8 cellular contexts compared by ENCODE assay signal in the genomic region with DNA sequence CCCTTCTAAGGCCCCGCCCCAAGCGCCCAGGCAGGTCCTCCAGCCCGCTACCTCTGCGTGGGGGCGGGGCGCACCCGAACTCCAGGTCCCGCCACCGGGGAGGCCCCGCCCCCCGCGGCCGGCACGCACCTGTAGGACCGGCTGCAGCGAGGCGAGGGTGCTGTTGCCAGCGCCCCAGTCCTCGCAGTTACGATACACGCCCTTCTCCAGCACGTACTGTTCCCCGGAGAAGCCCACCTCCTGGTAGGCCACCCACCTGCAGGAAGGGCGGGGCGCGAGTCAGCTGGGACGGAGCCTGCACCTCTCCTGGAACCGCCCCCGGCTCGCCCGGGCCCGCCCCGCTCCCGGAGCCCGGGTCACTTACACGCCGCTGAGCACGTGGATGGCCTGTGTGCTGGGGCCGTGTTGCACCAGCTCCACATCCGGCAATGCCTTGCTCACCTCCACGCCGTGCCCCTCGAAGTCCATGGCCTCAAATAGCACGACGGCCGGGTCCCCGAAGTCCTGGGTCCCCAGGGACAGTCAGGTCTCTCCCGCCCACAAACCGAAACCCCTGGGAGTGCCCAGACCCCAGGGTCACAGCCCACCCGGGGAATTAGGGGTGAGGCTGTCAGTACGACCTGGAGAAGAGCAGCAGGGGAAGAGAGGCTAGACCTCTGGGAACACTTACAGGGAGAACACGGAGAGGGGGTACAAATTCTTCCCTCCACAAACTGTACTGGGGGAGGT. TPM values are rescaled to one million over a fixed set of nuclear protein-coding genes. Genes with fewer than 3 reads are reported as not detected.
DNase-seq lines count a peak whose midpoint lies in the region; ATAC-seq, FAIRE-seq and TF ChIP-seq lines count a peak whose summit lies in the region.

No MANE protein-coding gene starts in this region.

- no peak for TF ChIP-seq POLR2A in transverse colon (IDR thresholded peaks at IDR 0.05)

- intact Hi-C loops in pancreas (cut with DNase I) (no loop called here), transverse colon (cut with DNase I; ENCODE audit: low total_unique reads) (no loop called here)

- TF ChIP-seq CTCF in GM10248 (IDR thresholded peaks at IDR 0.05; ENCODE audit: control extremely low read depth, extremely low read depth, low read depth, missing control alignments) (no peak), fibroblast of villous mesenchyme (IDR thresholded peaks at IDR 0.05; ENCODE audit: insufficient read depth, low read depth, low read length) (no peak), pancreas (IDR thresholded peaks at IDR 0.05) (no peak), transverse colon (IDR thresholded peaks at IDR 0.05) (no peak)

- H3K9me3 ChIP-seq in pancreas, result no peaks in the 10 kb centered on the region
- H3K9me3 ChIP-seq in transverse colon, result no peaks in the 10 kb centered on the region

- POLR2A ChIA-PET in GM10248 (lab: Yijun Ruan, JAX), result no interaction called here

- no peak overlapping the region for H3K27ac ChIP-seq in pancreas
- peak overlapping the region in 3 of 4 donors; percentile 28 to 70 (median 51) for H3K27ac ChIP-seq in transverse colon

- peak; percentile 18 for TF ChIP-seq EP300 in transverse colon (IDR thresholded peaks at IDR 0.05; ENCODE audit: low read depth)

- no peaks in the 10 kb centered on the region for H3K9me3 Mint-ChIP-seq in activated T-cell treated with anti-CD3 and anti-CD28 coated beads, Interleukin-2, amount 50 U/mL, for 72 hours

- CTCF ChIA-PET in GM10248 (lab: Yijun Ruan, JAX), result interaction anchor here (1.5 to 1.8 kb wide), 2 partner anchors 52 to 103 kb away, joined by 5 read pairs; a partner anchor contains a TSS

- H3K27me3 ChIP-seq in pancreas, result no peaks in the 10 kb centered on the region
- peaks cover 41% of the 10 kb centered on the region for H3K27me3 ChIP-seq in transverse colon

- H3K4me1 ChIP-seq in pancreas, result no peaks in the 10 kb centered on the region
- peaks cover 0 to 21% (median 11%) of the 10 kb centered on the region in 4 donors for H3K4me1 ChIP-seq in transverse colon

- H3K36me3 ChIP-seq in pancreas (no peaks in the 10 kb centered on the region), transverse colon (no peaks in the 10 kb centered on the region)

- peak; percentile 91 for DNase-seq in GM10248 (ENCODE audit: extremely low spot score)
- DNase-seq in NOMO-1 (lab: John Stamatoyannopoulos, UW; ENCODE audit: unreplicated experiment in 2 of 2), result peak; percentile 50 to 73
- peak; percentile 83 to 84 for DNase-seq in activated T-cell treated with anti-CD3 and anti-CD28 coated beads, Interleukin-2, amount 50 U/mL, for 72 hours
- peak; percentile 21 for DNase-seq in fibroblast of villous mesenchyme (ENCODE audit: low read depth)
- peak; percentile 90 to 97 (median 94) for DNase-seq in pancreas
- peak; percentile 96 for DNase-seq in transverse colon
- DNase-seq in SKM-1 (lab: John Stamatoyannopoulos, UW; ENCODE audit: unreplicated experiment), result no peak

- 12 to 13% methylated on average over 45 to 52 of the region's 52 CpGs for WGBS in pancreas, 2 donors
- 12% methylated on average over 48 of the region's 52 CpGs; no CpG with 5 or more reads in 1 of the 2 donors for WGBS in transverse colon (ENCODE audit: low coverage in 1 of 2), 2 donors

- ATAC-seq in HG03439 (IDR thresholded peaks at IDR 0.05; ENCODE audit: unreplicated experiment) (peak; percentile 66), pancreas (peak; percentile 97 to 99 (median 99))
- ATAC-seq in activated T-cell treated with anti-CD3 and anti-CD28 coated beads, Interleukin-2, amount 50 U/mL, for 72 hours (replicated peaks in 1 of 2), result peak; percentile 93 to 96

- no peaks in the 10 kb centered on the region for H3K36me3 Mint-ChIP-seq in activated T-cell treated with anti-CD3 and anti-CD28 coated beads, Interleukin-2, amount 50 U/mL, for 72 hours (ENCODE audit: insufficient read depth in 2 of 2)

- H3K27ac Mint-ChIP-seq in activated T-cell treated with anti-CD3 and anti-CD28 coated beads, Interleukin-2, amount 50 U/mL, for 72 hours, result no peak overlapping the region

- no peak for FAIRE-seq in pancreas (lab: Jason Lieb, UNC)

- in situ Hi-C loops in transverse colon (cut with MboI; ENCODE audit: low pct_ligation_motif_present in 1 of 4, low pct_unique_long_range_greater_than_20kb in 1 of 4, low sequenced_read_pairs in 3 of 4), result no loop called here

- peak overlapping the region; percentile 92 to 96 for H3K4me3 Mint-ChIP-seq in activated T-cell treated with anti-CD3 and anti-CD28 coated beads, Interleukin-2, amount 50 U/mL, for 72 hours

- H3K27me3 Mint-ChIP-seq in activated T-cell treated with anti-CD3 and anti-CD28 coated beads, Interleukin-2, amount 50 U/mL, for 72 hours (ENCODE audit: low read depth), result peaks cover 6% of the 10 kb centered on the region

- H3K4me1 Mint-ChIP-seq in activated T-cell treated with anti-CD3 and anti-CD28 coated beads, Interleukin-2, amount 50 U/mL, for 72 hours (ENCODE audit: low read depth), result peaks cover 7% of the 10 kb centered on the region

- H3K4me3 ChIP-seq in fibroblast of villous mesenchyme (ENCODE audit: low read depth, low read length), result peak overlapping the region; percentile 69
- peak overlapping the region; percentile 22 to 61 (median 54) for H3K4me3 ChIP-seq in pancreas
- peak overlapping the region; percentile 22 to 57 (median 34) for H3K4me3 ChIP-seq in transverse colon

RNA-seq across cellular contexts. Expression of a gene that starts 17.3 kb away (rescaled TPM):
- 1 to 10 TPM; 1.6 to 2.3 TPM for total RNA-seq in activated T-cell treated with anti-CD3 and anti-CD28 coated beads, Interleukin-2, amount 50 U/mL, for 72 hours
- total RNA-seq in fibroblast of villous mesenchyme, result not detected in 2 replicates
- 1 to 10 TPM in 1 of 6 donors, under 1 TPM in 5; 0.12 to 1.3 (median 0.38) TPM for total RNA-seq in pancreas
- 1 to 10 TPM in 1 of 2 donors, under 1 TPM in 1; 0.73 to 2.0 TPM for polyA plus RNA-seq in pancreas
- total RNA-seq in transverse colon, result 10 to 100 TPM in 3 of 4 donors, 1 to 10 TPM in 1; 2.8 to 41.9 (median 22.3) TPM

RNA-seq across cellular contexts. Expression of a gene that starts 18.9 kb away (rescaled TPM):
- 100 to 1,000 TPM; 213 to 245 TPM for total RNA-seq in activated T-cell treated with anti-CD3 and anti-CD28 coated beads, Interleukin-2, amount 50 U/mL, for 72 hours
- not detected in 2 replicates for total RNA-seq in fibroblast of villous mesenchyme
- 10 to 100 TPM in 1 of 6 donors, 1 to 10 TPM in 4, under 1 TPM in 1; 0.98 to 13.0 (median 2.5) TPM for total RNA-seq in pancreas
- polyA plus RNA-seq in pancreas, result 1 to 10 TPM; 4.0 to 4.3 TPM
- total RNA-seq in transverse colon, result 10 to 100 TPM in 2 of 4 donors, 1 to 10 TPM in 1, not detected in 1; 5.3 to 56.1 (median 21.1) TPM

RNA-seq across cellular contexts. Expression of a gene that starts 30.2 kb away (rescaled TPM):
- 10 to 100 TPM; 19.1 to 19.3 TPM for total RNA-seq in activated T-cell treated with anti-CD3 and anti-CD28 coated beads, Interleukin-2, amount 50 U/mL, for 72 hours
- 2.9 and 5.6 TPM in 2 replicates for total RNA-seq in fibroblast of villous mesenchyme
- 10 to 100 TPM in 4 of 6 donors, 1 to 10 TPM in 2; 8.7 to 15.9 (median 11.5) TPM for total RNA-seq in pancreas
- 10 to 100 TPM; 44.0 to 61.6 TPM for polyA plus RNA-seq in pancreas
- total RNA-seq in transverse colon, result 10 to 100 TPM in 2 of 4 donors, 1 to 10 TPM in 2; 4.9 to 17.9 (median 12.0) TPM

RNA-seq across cellular contexts. Expression of a gene that starts 35.9 kb away (rescaled TPM):
- total RNA-seq in activated T-cell treated with anti-CD3 and anti-CD28 coated beads, Interleukin-2, amount 50 U/mL, for 72 hours, result under 1 TPM in 1 of 2 donors, not detected in 1; 0.25 TPM
- total RNA-seq in fibroblast of villous mesenchyme (not detected in 2 replicates), pancreas (under 1 TPM in 3 of 6 donors, not detected in 3; 0.12 to 0.47 (median 0.14) TPM), transverse colon (not detected)
- under 1 TPM in 1 of 2 donors, not detected in 1; 0.40 TPM for polyA plus RNA-seq in pancreas

RNA-seq across cellular contexts. Expression of a gene that starts 56.8 kb away (rescaled TPM):
- total RNA-seq in activated T-cell treated with anti-CD3 and anti-CD28 coated beads, Interleukin-2, amount 50 U/mL, for 72 hours, result 100 to 1,000 TPM; 148 to 165 TPM
- total RNA-seq in fibroblast of villous mesenchyme (18.1 and 26.4 TPM in 2 replicates), pancreas (10 to 100 TPM; 29.1 to 84.2 (median 48.8) TPM), transverse colon (100 to 1,000 TPM; 134 to 314 (median 215) TPM)
- polyA plus RNA-seq in pancreas, result 100 to 1,000 TPM in 1 of 2 donors, 10 to 100 TPM in 1; 61.0 to 109 TPM

Comparison
In these comparisons a context has a peak if more than half of its experiments do, and no peak if none do; other contexts are left out.
1. H3K27ac ChIP-seq: peak in transverse colon (3 of 4); none in pancreas (0 of 4).
2. Peak in every context shown above with its lines, with median percentiles within 50 percentile points of each other: ATAC-seq and H3K4me3 ChIP-seq.